ENCODE assay signal across 12 cellular contexts in genomic region chr19:35107541-35107939, GRCh38. TPM values are rescaled to one million over a fixed set of nuclear protein-coding genes. Genes with fewer than 3 reads are reported as not detected.
A peak's percentile ranks its signal among the peaks of the same experiment; 100 is the strongest.
DNase-seq lines count a peak whose midpoint lies in the region; ATAC-seq, FAIRE-seq and TF ChIP-seq lines count a peak whose summit lies in the region.
"Had no signal": no experiment of that assay in that cellular context is flagged by ENCODE, and none has a peak within 500 bp of the region (broad histone marks: within the 10 kb centered on the region; RNA-seq: fewer than 3 reads in every experiment).

No MANE protein-coding gene starts in this region.

- TF ChIP-seq CTCF in heart left ventricle (IDR thresholded peaks at IDR 0.05): no peak

- peaks cover 5 to 16% of the 10 kb centered on the region in 2 donors for H3K27me3 Mint-ChIP-seq in stimulated activated naive B cell treated with anti-CD40 and anti-IgM and Interleukin-4, amounts not matched to agents 10 μg/mL and 1 μg/mL and 100 μg/mL, for 72 hours
- H3K27me3 Mint-ChIP-seq in CD4-positive, alpha-beta memory T cell: peaks cover 4 to 7% of the 10 kb centered on the region in 2 donors

- ATAC-seq in heart left ventricle: peak in 3 of 4 donors; percentile 33 to 70 (median 51)
- ATAC-seq in stimulated activated naive B cell treated with anti-CD40 and anti-IgM and Interleukin-4, amounts not matched to agents 10 μg/mL and 1 μg/mL and 100 μg/mL, for 72 hours (replicated peaks): no peak
- ATAC-seq: T-cell had no signal

- DNase-seq in H54 (ENCODE audit: insufficient read length, low spot score) (peak; percentile 88), amniotic epithelial cell (ENCODE audit: low read depth) (peak; percentile 12), heart left ventricle (no peak), renal cortical epithelial cell (ENCODE audit: low read depth) (peak; percentile 29), NCI-H1092 (lab: John Stamatoyannopoulos, UW) (no peak), RKO (ENCODE audit: low spot score) (no peak)
- no peak for DNase-seq in stimulated activated naive B cell treated with anti-CD40 and anti-IgM and Interleukin-4, amounts not matched to agents 10 μg/mL and 1 μg/mL and 100 μg/mL, for 72 hours
- DNase-seq in CD4-positive, alpha-beta memory T cell: no peak
- DNase-seq: NCI-H2029, T-cell had no signal

- no peaks in the 10 kb centered on the region for H3K4me1 Mint-ChIP-seq in stimulated activated naive B cell treated with anti-CD40 and anti-IgM and Interleukin-4, amounts not matched to agents 10 μg/mL and 1 μg/mL and 100 μg/mL, for 72 hours
- no peaks in the 10 kb centered on the region for H3K4me1 Mint-ChIP-seq in CD4-positive, alpha-beta memory T cell
- H3K4me1 Mint-ChIP-seq: T-cell had no signal

- peaks cover 0 to 1% of the 10 kb centered on the region in 2 donors for H3K36me3 Mint-ChIP-seq in stimulated activated naive B cell treated with anti-CD40 and anti-IgM and Interleukin-4, amounts not matched to agents 10 μg/mL and 1 μg/mL and 100 μg/mL, for 72 hours
- H3K36me3 Mint-ChIP-seq in CD4-positive, alpha-beta memory T cell: no peaks in the 10 kb centered on the region
- H3K36me3 Mint-ChIP-seq: T-cell had no signal

- no peaks in the 10 kb centered on the region for H3K4me1 ChIP-seq in heart left ventricle
- H3K4me1 ChIP-seq in CD4-positive, alpha-beta memory T cell (ENCODE audit: insufficient read depth, low read length): no peaks in the 10 kb centered on the region

- POLR2A ChIA-PET in CD4-positive, alpha-beta memory T cell (lab: Charles Lee; ENCODE audit: partially characterized antibody): no interaction called here

- no peak overlapping the region for H3K4me3 Mint-ChIP-seq in stimulated activated naive B cell treated with anti-CD40 and anti-IgM and Interleukin-4, amounts not matched to agents 10 μg/mL and 1 μg/mL and 100 μg/mL, for 72 hours
- no peak overlapping the region for H3K4me3 Mint-ChIP-seq in CD4-positive, alpha-beta memory T cell
- H3K4me3 Mint-ChIP-seq: T-cell had no signal

- H3K9me3 ChIP-seq in heart left ventricle: peaks cover 0 to 3% (median 0%) of the 10 kb centered on the region in 12 donors
- no peaks in the 10 kb centered on the region for H3K9me3 ChIP-seq in CD4-positive, alpha-beta memory T cell (ENCODE audit: control insufficient read depth in 1 of 2, low read length in 2 of 2)

- TF ChIP-seq POLR2A in H54 (IDR thresholded peaks at IDR 0.05; ENCODE audit: low read depth, low read length): no peak
- TF ChIP-seq POLR2A in heart left ventricle (IDR thresholded peaks at IDR 0.05): no peak

- 23 to 35% (median 33%) methylated on average over 2 to 5 of the region's 5 CpGs for WGBS in heart left ventricle, 4 donors

- FAIRE-seq in H54 (lab: Jason Lieb, UNC): peak; percentile 36

- CTCF ChIA-PET in CD4-positive, alpha-beta memory T cell (lab: Charles Lee; ENCODE audit: partially characterized antibody): no interaction called here

- H3K27ac Mint-ChIP-seq in stimulated activated naive B cell treated with anti-CD40 and anti-IgM and Interleukin-4, amounts not matched to agents 10 μg/mL and 1 μg/mL and 100 μg/mL, for 72 hours: no peak overlapping the region
- no peak overlapping the region for H3K27ac Mint-ChIP-seq in CD4-positive, alpha-beta memory T cell
- H3K27ac Mint-ChIP-seq: T-cell had no signal

- H3K4me3 ChIP-seq in heart left ventricle: no peak overlapping the region
- no peak overlapping the region for H3K4me3 ChIP-seq in CD4-positive, alpha-beta memory T cell (ENCODE audit: low read length in 2 of 2)

- H3K27ac ChIP-seq in heart left ventricle: peak overlapping the region in 1 of 12 donors; percentile 7
- H3K27ac ChIP-seq in CD4-positive, alpha-beta memory T cell (ENCODE audit: low read depth, low read length): no peak overlapping the region

- H3K36me3 ChIP-seq in heart left ventricle: no peaks in the 10 kb centered on the region
- no peaks in the 10 kb centered on the region for H3K36me3 ChIP-seq in CD4-positive, alpha-beta memory T cell (ENCODE audit: insufficient read depth, low read length)

- H3K27me3 ChIP-seq in heart left ventricle: peaks cover 0 to 2% (median 0%) of the 10 kb centered on the region in 9 donors
- H3K27me3 ChIP-seq in CD4-positive, alpha-beta memory T cell (ENCODE audit: insufficient read depth, low read length): no peaks in the 10 kb centered on the region

- peaks cover 0 to 4% of the 10 kb centered on the region in 2 donors for H3K9me3 Mint-ChIP-seq in stimulated activated naive B cell treated with anti-CD40 and anti-IgM and Interleukin-4, amounts not matched to agents 10 μg/mL and 1 μg/mL and 100 μg/mL, for 72 hours
- peaks cover 0 to 1% (median 0%) of the 10 kb centered on the region in 8 donors for H3K9me3 Mint-ChIP-seq in CD4-positive, alpha-beta memory T cell
- H3K9me3 Mint-ChIP-seq: T-cell had no signal

- intact Hi-C loops in heart left ventricle (cut with DNase I): no loop called here
- intact Hi-C loops in CD4-positive, alpha-beta memory T cell (cut with micrococcal nuclease): no loop called here

RNA-seq across cellular contexts. Expression of gene FXYD3, which starts 8.1 kb away (rescaled TPM):
- total RNA-seq in heart left ventricle (1 to 10 TPM in 2 of 9 donors, under 1 TPM in 4, not detected in 3; 0.37 to 2.5 (median 0.80) TPM), renal cortical epithelial cell (not detected in 2 replicates)
- 1 to 10 TPM in 1 of 2 donors, under 1 TPM in 1; 0.98 to 1.1 TPM for polyA plus RNA-seq in heart left ventricle
- total RNA-seq in CD4-positive, alpha-beta memory T cell: not detected
- polyA plus RNA-seq in CD4-positive, alpha-beta memory T cell: not detected
- total RNA-seq: fibroblast of villous mesenchyme had no signal
- polyA plus RNA-seq: neural cell had no signal

RNA-seq across cellular contexts. Expression of gene LGI4, which starts 27.3 kb away (rescaled TPM):
- 10 to 100 TPM in 3 of 9 donors, 1 to 10 TPM in 6; 2.2 to 15.1 (median 6.0) TPM for total RNA-seq in heart left ventricle
- polyA plus RNA-seq in heart left ventricle: 10 to 100 TPM in 1 of 2 donors, 1 to 10 TPM in 1; 4.2 to 14.2 TPM
- total RNA-seq in renal cortical epithelial cell: not detected in 2 replicates
- total RNA-seq in CD4-positive, alpha-beta memory T cell: under 1 TPM; 0.72 to 0.81 TPM
- polyA plus RNA-seq in CD4-positive, alpha-beta memory T cell: not detected
- total RNA-seq: fibroblast of villous mesenchyme had no signal

RNA-seq across cellular contexts. Expression of gene FXYD1, which starts 31.1 kb away (rescaled TPM):
- 100 to 1,000 TPM; 261 to 631 (median 412) TPM for total RNA-seq in heart left ventricle
- polyA plus RNA-seq in heart left ventricle: 100 to 1,000 TPM; 129 to 439 TPM
- total RNA-seq in renal cortical epithelial cell: not detected in 2 replicates
- 1 to 10 TPM; 3.6 to 4.4 TPM for total RNA-seq in CD4-positive, alpha-beta memory T cell
- 1 to 10 TPM in 1 of 2 donors, under 1 TPM in 1; 0.58 to 3.2 TPM for polyA plus RNA-seq in CD4-positive, alpha-beta memory T cell
- total RNA-seq: fibroblast of villous mesenchyme had no signal
- polyA plus RNA-seq: neural cell had no signal

RNA-seq across cellular contexts. Expression of gene FXYD7, which starts 35.5 kb away (rescaled TPM):
- total RNA-seq in heart left ventricle: under 1 TPM in 3 of 9 donors, not detected in 6; 0.21 to 0.52 (median 0.28) TPM
- polyA plus RNA-seq in heart left ventricle: not detected
- not detected in 2 replicates for total RNA-seq in renal cortical epithelial cell
- total RNA-seq in CD4-positive, alpha-beta memory T cell: 10 to 100 TPM in 1 of 2 experiments, 1 to 10 TPM in 1; 9.6 to 10.1 TPM
- 10 to 100 TPM in 1 of 2 donors, 1 to 10 TPM in 1; 5.5 to 11.1 TPM for polyA plus RNA-seq in CD4-positive, alpha-beta memory T cell

RNA-seq across cellular contexts. Expression of gene FXYD5, which starts 47.0 kb away (rescaled TPM):
- total RNA-seq in heart left ventricle: 10 to 100 TPM; 15.3 to 87.9 (median 19.5) TPM
- polyA plus RNA-seq in heart left ventricle: 10 to 100 TPM; 31.0 to 59.2 TPM
- 7.2 and 10.1 TPM in 2 replicates for total RNA-seq in renal cortical epithelial cell
- total RNA-seq in CD4-positive, alpha-beta memory T cell: 100 to 1,000 TPM; 473 to 484 TPM
- polyA plus RNA-seq in CD4-positive, alpha-beta memory T cell: 100 to 1,000 TPM; 452 to 833 TPM
- polyA plus RNA-seq: neural cell had no signal

Comparison
In these comparisons a context has a peak if more than half of its experiments do, and no peak if none do; other contexts are left out.
1. DNase-seq: peak in H54 (single experiment), amniotic epithelial cell (single experiment) and renal cortical epithelial cell (single experiment); none in heart left ventricle (0 of 5), stimulated activated naive B cell treated with anti-CD40 and anti-IgM and Interleukin-4, amounts not matched to agents 10 μg/mL and 1 μg/mL and 100 μg/mL, for 72 hours (single experiment), NCI-H1092 (single experiment), RKO (single experiment) and CD4-positive, alpha-beta memory T cell (0 of 5).
2. ATAC-seq: peak in heart left ventricle (3 of 4); none in stimulated activated naive B cell treated with anti-CD40 and anti-IgM and Interleukin-4, amounts not matched to agents 10 μg/mL and 1 μg/mL and 100 μg/mL, for 72 hours (0 of 2).
3. RNA of gene FXYD1, which starts 31.1 kb away (total RNA-seq): 261 to 631 TPM in heart left ventricle; 3.6 to 4.4 TPM in CD4-positive, alpha-beta memory T cell and not detected in renal cortical epithelial cell; every median in the first group is over 10 times any median in the second.